ENCODE assay signal across 10 cellular contexts in the genomic region with DNA sequence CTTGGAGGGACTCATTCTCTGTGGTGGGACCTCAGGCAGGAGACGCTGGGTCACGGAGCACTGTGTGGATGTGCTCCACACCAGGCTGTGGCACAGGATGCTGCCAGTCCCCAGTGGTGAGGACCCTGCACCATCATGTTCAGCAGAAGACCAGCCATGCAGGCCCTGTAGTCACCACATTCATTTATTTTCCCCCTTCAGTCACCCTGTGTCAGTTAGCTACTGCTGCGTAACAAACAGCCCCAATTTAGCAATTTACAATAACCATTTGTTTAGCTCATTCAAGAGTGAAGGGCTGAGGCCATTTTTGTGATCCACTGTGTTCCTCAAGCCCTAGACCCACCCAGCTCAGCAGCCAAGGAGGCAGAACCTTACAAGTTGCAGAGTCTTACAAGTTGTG.
"Had no signal": no experiment of that assay in that cellular context is flagged by ENCODE, and none has a peak within 500 bp of the region (broad histone marks: within the 10 kb centered on the region; RNA-seq: fewer than 3 reads in every experiment).

No MANE protein-coding gene starts in this region.

- H3K9ac ChIP-seq: GM23248, KMS-11 had no signal

- H3K4me2 ChIP-seq: KMS-11 had no signal

- H3K27ac Mint-ChIP-seq: H9, HFFc6 had no signal

- H3K27ac ChIP-seq: GM23248, HL-60, KMS-11 had no signal

- DNase-seq: GM23248, GOT3, H9, HCEC 1CT, HFFc6, IMR-90, KBM-7 had no signal

- FAIRE-seq: H54 had no signal

- H3K4me3 Mint-ChIP-seq: H9, HFFc6 had no signal

- H2AFZ ChIP-seq: GM23248 had no signal

- H3K4me3 ChIP-seq: GM23248 had no signal
